1 cellular context compared by ENCODE assay signal in genomic region chr7:100101016-100101862, GRCh38.
TF ChIP-seq lines count a peak whose summit lies in the region.

Gene AP4M1, plus strand, starts transcription at chr7:100101643. Its CDS starts 72 bp downstream, at chr7:100101715.
Gene MCM7, minus strand, starts transcription at chr7:100101397. Its CDS starts 103 bp downstream, at chr7:100101294.

TF ChIP-seq in K562, 482 proteins besides CTCF, POLR2A, EP300 and RAD21 (continued from another document and continues in another):
- TF ChIP-seq PREB (CRISPR knock-in tag; IDR thresholded peaks at IDR 0.05) (no peak; the same call in 1 of the 2 replicates), ZNF318 (IDR thresholded peaks at IDR 0.05; ENCODE audit: borderline replicate concordance in 1 of 2, low read depth in 1 of 2) (no peak), ZNF740 (CRISPR knock-in tag; IDR thresholded peaks at IDR 0.05) (no peak), ZNF740 (tag; IDR thresholded peaks at IDR 0.05) (no peak), E4F1 (CRISPR knock-in tag; IDR thresholded peaks at IDR 0.05; ENCODE audit: borderline replicate concordance) (no peak), U2AF2 (optimal IDR thresholded peaks at IDR 0.05; ENCODE audit: low read depth, low read length) (no peak), NUFIP1 (IDR thresholded peaks at IDR 0.05; ENCODE audit: partially characterized antibody) (no peak), HDAC8 (tag; IDR thresholded peaks at IDR 0.05) (peak; percentile 64; the same call in 1 of the 2 replicates), HNRNPUL1 (IDR thresholded peaks at IDR 0.05; ENCODE audit: low read length) (no peak), SNRNP70 (optimal IDR thresholded peaks at IDR 0.05; ENCODE audit: low read depth, low read length) (no peak), KLF10 (CRISPR knock-in tag; IDR thresholded peaks at IDR 0.05) (no peak), CREB1 (IDR thresholded peaks at IDR 0.05) (peak; percentile 43), CREB1 (CRISPR knock-in tag; IDR thresholded peaks at IDR 0.05) (peak; percentile 82), ZNF143 (CRISPR knock-in tag; IDR thresholded peaks at IDR 0.05) (no peak), SETDB1 (IDR thresholded peaks at IDR 0.05; ENCODE audit: low read length) (no peak), NR2C1 (IDR thresholded peaks at IDR 0.05) (no peak), NR2C1 (tag; IDR thresholded peaks at IDR 0.05) (no peak), CBFB (CRISPR knock-in tag; IDR thresholded peaks at IDR 0.05) (peak; percentile 85; the same call in 1 of the 2 replicates), PKNOX1 (IDR thresholded peaks at IDR 0.05) (peak; percentile 100), ZNF445 (CRISPR knock-in tag; IDR thresholded peaks at IDR 0.05; ENCODE audit: low read depth) (no peak), GABPB1 (CRISPR knock-in tag; IDR thresholded peaks at IDR 0.05) (peak; percentile 58; the same call in 1 of the 2 replicates), ZNF449 (CRISPR knock-in tag; IDR thresholded peaks at IDR 0.05) (no peak), NR1H2 (CRISPR knock-in tag; IDR thresholded peaks at IDR 0.05) (no peak), CBX3 (IDR thresholded peaks at IDR 0.05; ENCODE audit: borderline replicate concordance in 1 of 2, low read length in 2 of 2) (peak in 1 of 2 experiments; percentile 43; a peak in 1 of 3 replicates), GTF2E2 (tag; IDR thresholded peaks at IDR 0.05) (peak; percentile 89; the same call in 1 of the 2 replicates), XRCC4 (IDR thresholded peaks at IDR 0.05; ENCODE audit: extremely low read depth, insufficient read depth, insufficient read length) (no peak), CEBPB (tag; IDR thresholded peaks at IDR 0.05) (no peak), SMAD1 (IDR thresholded peaks at IDR 0.05; ENCODE audit: low read depth, low read length, partially characterized antibody) (peak; percentile 63), ZNF584 (CRISPR knock-in tag; IDR thresholded peaks at IDR 0.05; ENCODE audit: low read depth) (no peak), ZNF644 (tag; IDR thresholded peaks at IDR 0.05; ENCODE audit: low read depth) (no peak), ZNF224 (CRISPR knock-in tag; IDR thresholded peaks at IDR 0.05) (no peak), MCM5 (IDR thresholded peaks at IDR 0.05; ENCODE audit: low read depth) (no peak), ZFX (CRISPR knock-in tag; IDR thresholded peaks at IDR 0.05) (peak; percentile 53), ZBTB34 (CRISPR knock-in tag; IDR thresholded peaks at IDR 0.05) (no peak), SRSF9 (IDR thresholded peaks at IDR 0.05; ENCODE audit: borderline replicate concordance, low read depth, low read length) (no peak), GTF2A2 (tag; IDR thresholded peaks at IDR 0.05) (no peak), PHB2 (IDR thresholded peaks at IDR 0.05; ENCODE audit: low read depth) (no peak), E2F5 (CRISPR knock-in tag; IDR thresholded peaks at IDR 0.05) (no peak), ZKSCAN3 (CRISPR knock-in tag; IDR thresholded peaks at IDR 0.05) (no peak), CBX5 (IDR thresholded peaks at IDR 0.05; ENCODE audit: borderline replicate concordance, low read depth) (no peak), TSHZ1 (CRISPR knock-in tag; IDR thresholded peaks at IDR 0.05) (no peak), ZNF77 (CRISPR knock-in tag; IDR thresholded peaks at IDR 0.05) (no peak), ZNF57 (CRISPR knock-in tag; IDR thresholded peaks at IDR 0.05) (no peak), ZNF76 (CRISPR knock-in tag; IDR thresholded peaks at IDR 0.05; ENCODE audit: borderline replicate concordance) (0 out of 2 replicates have a peak, but pooled peaks have one; percentile 24)
